Comparison of ENCODE assay signal across 1 cellular context in the genomic region with DNA sequence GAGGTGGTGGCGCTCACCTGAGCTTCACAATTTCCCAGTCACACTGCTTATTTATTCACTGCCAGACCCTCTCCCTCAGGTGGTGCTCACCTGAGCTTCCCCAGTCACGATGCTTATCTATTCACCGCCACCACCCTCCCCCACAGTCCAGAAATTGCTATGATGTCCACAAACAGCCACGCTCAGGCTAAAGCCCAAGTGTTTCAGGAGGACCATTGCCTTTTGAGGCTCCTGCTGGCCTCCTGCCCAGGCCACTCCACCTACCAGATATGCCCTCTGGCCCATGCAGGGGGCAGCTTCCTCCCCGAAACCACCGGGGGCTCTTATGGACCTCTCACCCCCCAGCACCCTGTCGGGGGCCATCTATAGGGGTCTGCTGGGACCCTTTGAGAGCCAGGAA.
TF ChIP-seq lines count a peak whose summit lies in the region.

No MANE protein-coding gene starts in this region.

TF ChIP-seq in GM12891, 5 proteins besides CTCF, POLR2A, EP300 and RAD21:
- no peak for TF ChIP-seq SPI1 (IDR thresholded peaks at IDR 0.05; ENCODE audit: low read depth, low read length)
- 0 out of 2 replicates have a peak, but pooled peaks have one; percentile 33 for TF ChIP-seq POLR2AphosphoS5 (IDR thresholded peaks at IDR 0.05; ENCODE audit: low read depth, low read length)
- TF ChIP-seq POU2F2 (IDR thresholded peaks at IDR 0.05; ENCODE audit: low read depth, low read length): 0 out of 2 replicates have a peak, but pooled peaks have one; percentile 10
TF ChIP-seq in GM12891: peak in this region for 2.
